23 cellular contexts compared by ENCODE assay signal in the genomic region with DNA sequence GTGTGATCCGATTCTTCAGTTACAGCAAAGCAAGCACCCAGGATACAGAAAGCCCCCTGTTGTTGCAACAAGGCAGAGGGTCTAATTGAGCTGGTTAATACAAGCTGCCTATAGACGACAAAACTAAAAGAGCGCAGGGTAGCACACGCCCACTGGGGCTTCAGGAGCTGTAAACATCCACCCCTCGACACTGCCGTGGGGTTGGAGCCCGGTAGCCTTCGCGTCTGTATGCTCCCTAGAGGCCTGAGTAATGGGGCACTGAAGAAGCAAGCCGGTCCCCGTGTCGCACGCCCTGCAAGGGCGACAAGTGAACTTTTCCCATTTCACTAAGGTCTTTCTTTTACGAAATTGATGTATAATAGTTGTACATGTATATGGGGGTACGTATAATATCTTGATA. TPM values are rescaled to one million over a fixed set of nuclear protein-coding genes. Genes with fewer than 3 reads are reported as not detected.
DNase-seq lines count a peak whose midpoint lies in the region; ATAC-seq and TF ChIP-seq lines count a peak whose summit lies in the region.
"Had no signal": no experiment of that assay in that cellular context is flagged by ENCODE, and none has a peak within 500 bp of the region (broad histone marks: within the 10 kb centered on the region; RNA-seq: fewer than 3 reads in every experiment).

No MANE protein-coding gene starts in this region.

- TF ChIP-seq CTCF in SK-N-SH (IDR thresholded peaks at IDR 0.05) (no peak), WTC11 (IDR thresholded peaks at IDR 0.05) (no peak), hepatocyte (IDR thresholded peaks at IDR 0.05; ENCODE audit: poor library complexity) (no peak), testis (IDR thresholded peaks at IDR 0.05) (no peak), RWPE1 (conservative IDR thresholded peaks at IDR 0.05; ENCODE audit: low read depth) (no peak)

- CTCF ChIA-PET in SK-N-SH (lab: Yijun Ruan, JAX) (interaction anchor here (1.0 to 2.9 kb wide), 4 partner anchors 9 to 197 kb away, joined by 3 to 24 read pairs (median 4); no protein-coding TSS in a partner anchor), WTC11 (lab: Charles Lee) (interaction anchor here (0.8 to 5.1 kb wide), 8 partner anchors 10 to 201 kb away, joined by 3 to 45 read pairs (median 4); no protein-coding TSS in a partner anchor), RWPE1 (lab: Yijun Ruan, JAX) (no interaction called here)

- H3K4me2 ChIP-seq in SK-N-SH, result no peak overlapping the region
- H3K4me2 ChIP-seq in hepatocyte, result no peak overlapping the region

- peak overlapping the region; percentile 70 for H3K27ac Mint-ChIP-seq in WTC11

- peaks cover 25 to 28% of the 10 kb centered on the region in 2 experiments for H3K4me1 ChIP-seq in SK-N-SH (ENCODE audit: control insufficient read depth in 1 of 2, insufficient read depth in 2 of 2, low read depth in 1 of 2, low read length in 1 of 2)
- peaks cover 10% of the 10 kb centered on the region for H3K4me1 ChIP-seq in hepatocyte (ENCODE audit: insufficient read depth)
- H3K4me1 ChIP-seq in testis, result peaks cover 5% of the 10 kb centered on the region
- H3K4me1 ChIP-seq: tibial artery had no signal

- H3K27ac ChIP-seq in SK-N-SH (ENCODE audit: low read depth in 2 of 2, low read length in 1 of 2), result peak overlapping the region; percentile 90 to 97
- H3K27ac ChIP-seq in hepatocyte, result peak overlapping the region; percentile 87
- H3K27ac ChIP-seq in testis, result no peak overlapping the region
- no peak overlapping the region for H3K27ac ChIP-seq in RWPE1
- H3K27ac ChIP-seq: 22Rv1, tibial artery had no signal

- H3K79me2 ChIP-seq in SK-N-SH (ENCODE audit: insufficient read depth) (no peaks in the 10 kb centered on the region), hepatocyte (no peaks in the 10 kb centered on the region)

- H3K27me3 ChIP-seq in SK-N-SH (ENCODE audit: insufficient read depth), result no peaks in the 10 kb centered on the region
- H3K27me3 ChIP-seq in hepatocyte, result no peaks in the 10 kb centered on the region
- no peaks in the 10 kb centered on the region for H3K27me3 ChIP-seq in testis
- no peaks in the 10 kb centered on the region for H3K27me3 ChIP-seq in MG63
- H3K27me3 ChIP-seq: tibial artery had no signal

- H2AFZ ChIP-seq in SK-N-SH (ENCODE audit: low read depth), result no peak overlapping the region
- no peak overlapping the region for H2AFZ ChIP-seq in hepatocyte

- no peak for TF ChIP-seq POLR2A in testis (IDR thresholded peaks at IDR 0.05)

- 0 out of 2 replicates have a peak, but pooled peaks cover 3% of the 10 kb centered on the region for H3K9me3 Mint-ChIP-seq in WTC11
- H3K9me3 Mint-ChIP-seq: activated CD4-positive, alpha-beta T cell treated with anti-CD3 and anti-CD28 coated beads, Interleukin-2, amount 10 ng/mL, durations not matched to agents 7 days and 5 days; T-cell had no signal

- H3K36me3 ChIP-seq in SK-N-SH (replicated peaks in 1 of 2; ENCODE audit: control insufficient read depth in 1 of 2, insufficient read depth in 2 of 2, low read length in 1 of 2) (no peaks in the 10 kb centered on the region), hepatocyte (replicated peaks; ENCODE audit: insufficient read depth, low read depth) (no peaks in the 10 kb centered on the region), testis (ENCODE audit: low read depth, missing control alignments) (no peaks in the 10 kb centered on the region), MG63 (no peaks in the 10 kb centered on the region)
- H3K36me3 ChIP-seq: tibial artery had no signal

- no peak overlapping the region for H3K9ac ChIP-seq in SK-N-SH

- POLR2A ChIA-PET in SK-N-SH (lab: Yijun Ruan, JAX) (no interaction called here), WTC11 (lab: Charles Lee) (interaction anchor here (0.6 to 1.3 kb wide), 3 partner anchors 10 to 47 kb away, joined by 3 to 6 read pairs (median 3); no protein-coding TSS in a partner anchor), RWPE1 (lab: Yijun Ruan, JAX; ENCODE audit: low non-redundant PET) (no interaction called here)

- no peak overlapping the region for H3K4me3 ChIP-seq in SK-N-SH (ENCODE audit: low read depth in 2 of 2, low read length in 1 of 2)
- no peak overlapping the region for H3K4me3 ChIP-seq in hepatocyte
- peak overlapping the region; percentile 7 to 24 for H3K4me3 ChIP-seq in testis
- H3K4me3 ChIP-seq in MG63, result no peak overlapping the region
- H3K4me3 ChIP-seq: tibial artery had no signal

- H3F3A ChIP-seq in SK-N-SH (replicated peaks; ENCODE audit: insufficient read depth), result peaks cover 19% of the 10 kb centered on the region

- DNase-seq in SK-N-SH (no peak), WTC11 (ENCODE audit: low spot score) (no peak), hepatocyte (ENCODE audit: low spot score) (no peak), testis (no peak), RWPE1 (ENCODE audit: low spot score) (no peak), MG63 (no peak)
- no peak for DNase-seq in activated CD8-positive, alpha-beta memory T cell treated with anti-CD3 and anti-CD28 coated beads for 24 hours
- DNase-seq: activated CD4-positive, alpha-beta T cell treated with anti-CD3 and anti-CD28 coated beads, Interleukin-2, amount 10 ng/mL, durations not matched to agents 7 days and 5 days; activated CD8-positive, alpha-beta memory T cell treated with anti-CD3 and anti-CD28 coated beads, Interleukin-2, amount 50 U/mL, for 48 hours; activated gamma-delta T cell treated with Interleukin-2 at 50 U/mL for 16 hours; Caco-2; dermis blood vessel endothelial cell; DND-41; foreskin melanocyte; mammary epithelial cell; NCI-H1417; NCI-H526 treated with DMSO at 0.1 percent for 48 hours; tibial artery had no signal

- peaks cover 82% of the 10 kb centered on the region for H3K4me1 Mint-ChIP-seq in WTC11

- ATAC-seq in SK-N-SH treated with all-trans-retinoic acid at 6 μM for 48 hours, result no peak
- ATAC-seq in WTC11, result no peak
- ATAC-seq: sciatic nerve had no signal

- TF ChIP-seq EP300 in SK-N-SH (IDR thresholded peaks at IDR 0.05; ENCODE audit: borderline replicate concordance in 1 of 2, low read depth in 1 of 2, low read length in 1 of 2), result no peak

- H3K4me3 Mint-ChIP-seq in WTC11, result no peak overlapping the region
- H3K4me3 Mint-ChIP-seq: activated CD4-positive, alpha-beta T cell treated with anti-CD3 and anti-CD28 coated beads, Interleukin-2, amount 10 ng/mL, durations not matched to agents 7 days and 5 days had no signal

- peaks cover 5% of the 10 kb centered on the region; the same call in 1 of the 2 replicates for H3K36me3 Mint-ChIP-seq in WTC11
- H3K36me3 Mint-ChIP-seq: T-cell had no signal

- H3K9me2 ChIP-seq in SK-N-SH (no peaks in the 10 kb centered on the region), hepatocyte (replicated peaks; ENCODE audit: insufficient read depth) (no peaks in the 10 kb centered on the region)

- no peaks in the 10 kb centered on the region for H3K27me3 Mint-ChIP-seq in WTC11 (ENCODE audit: low read depth)
- H3K27me3 Mint-ChIP-seq: activated CD4-positive, alpha-beta T cell treated with anti-CD3 and anti-CD28 coated beads, Interleukin-2, amount 10 ng/mL, durations not matched to agents 7 days and 5 days; T-cell had no signal

- intact Hi-C loops in testis (cut with DNase I; ENCODE audit: low total_unique reads), result no loop called here

- H3K9me3 ChIP-seq in SK-N-SH, result no peaks in the 10 kb centered on the region
- H3K9me3 ChIP-seq in hepatocyte (ENCODE audit: low read depth), result no peaks in the 10 kb centered on the region
- no peaks in the 10 kb centered on the region for H3K9me3 ChIP-seq in testis
- no peaks in the 10 kb centered on the region for H3K9me3 ChIP-seq in MG63
- H3K9me3 ChIP-seq: Caco-2, tibial artery had no signal

- H4K20me1 ChIP-seq in SK-N-SH (ENCODE audit: insufficient read depth) (no peaks in the 10 kb centered on the region), hepatocyte (ENCODE audit: insufficient read depth, poor library complexity, severe bottlenecking) (no peaks in the 10 kb centered on the region)

- no peak for TF ChIP-seq RAD21 in SK-N-SH (IDR thresholded peaks at IDR 0.05; ENCODE audit: low read length)

- 94% methylated on average over 16 of the region's 16 CpGs for WGBS in SK-N-SH (ENCODE audit: low lambda C conversion rate)
- 89% methylated on average over 16 of the region's 16 CpGs for WGBS in hepatocyte (ENCODE audit: low lambda C conversion rate, missing lambda C conversion rate)
- 57 to 77% methylated on average over 16 of the region's 16 CpGs for WGBS in testis, 2 donors

TF ChIP-seq in SK-N-SH, 30 proteins besides CTCF, POLR2A, EP300 and RAD21 (continues in another document):
- TF ChIP-seq ELF1 (IDR thresholded peaks at IDR 0.05), result no peak
- no peak for TF ChIP-seq FOXM1 (IDR thresholded peaks at IDR 0.05; ENCODE audit: low read depth)

TF ChIP-seq in WTC11, 78 proteins besides CTCF, POLR2A, EP300 and RAD21 (continues in another document):
- TF ChIP-seq ZNF232 (CRISPR knock-in tag; IDR thresholded peaks at IDR 0.05) (no peak), STAT6 (CRISPR knock-in tag; conservative IDR thresholded peaks at IDR 0.05; ENCODE audit: low read depth) (no peak), HMGA2 (CRISPR knock-in tag; IDR thresholded peaks at IDR 0.05) (no peak), KAT7 (CRISPR knock-in tag; IDR thresholded peaks at IDR 0.05; ENCODE audit: borderline replicate concordance) (no peak), TEAD1 (CRISPR knock-in tag; IDR thresholded peaks at IDR 0.05) (no peak)

RNA-seq across cellular contexts. Expression of gene CHRNA1, which starts 24.7 kb away (rescaled TPM):
- polyA plus RNA-seq in SK-N-SH (2012; rRNA removed) (0.02 and 0.08 TPM in 2 replicates), hepatocyte (1.5 and 1.6 TPM in 2 replicates), testis (ENCODE audit: insufficient read depth, low read depth, low replicate concordance) (2.7 TPM)
- polyA plus RNA-seq in SK-N-SH (2012; cell fraction: cytosol; rRNA removed), result 0.05 and 0.09 TPM in 2 replicates
- 0.15 and 0.21 TPM in 2 replicates for polyA plus RNA-seq in SK-N-SH (2012; cell fraction: nucleus; rRNA removed)
- total RNA-seq in WTC11 (2021) (not detected in 3 replicates), hepatocyte (1.9 and 2.5 TPM in 2 replicates), testis (1 to 10 TPM in 1 of 2 donors, under 1 TPM in 1; 0.25 to 1.2 TPM)
- not detected in 2 replicates for total RNA-seq in MG63 (2014; rRNA removed; shearing (Covaris generic); ENCODE audit: low replicate concordance)
- total RNA-seq: activated CD4-positive, alpha-beta T cell treated with anti-CD3 and anti-CD28 coated beads, Interleukin-2, amount 10 ng/mL, durations not matched to agents 7 days and 5 days; Caco-2; kidney epithelial cell; mammary epithelial cell had no signal
- polyA plus RNA-seq: mammary epithelial cell had no signal

Comparison
In these comparisons a context has a peak if more than half of its experiments do, and no peak if none do; other contexts are left out.
1. H3K27ac ChIP-seq: peak in SK-N-SH (2 of 2) and hepatocyte (single experiment); none in testis (0 of 2) and RWPE1 (single experiment).
2. H3K4me3 ChIP-seq: peak in testis (2 of 2); none in SK-N-SH (0 of 2), hepatocyte (single experiment) and MG63 (single experiment).